Comparison of ENCODE assay signal across 11 cellular contexts in the genomic region with DNA sequence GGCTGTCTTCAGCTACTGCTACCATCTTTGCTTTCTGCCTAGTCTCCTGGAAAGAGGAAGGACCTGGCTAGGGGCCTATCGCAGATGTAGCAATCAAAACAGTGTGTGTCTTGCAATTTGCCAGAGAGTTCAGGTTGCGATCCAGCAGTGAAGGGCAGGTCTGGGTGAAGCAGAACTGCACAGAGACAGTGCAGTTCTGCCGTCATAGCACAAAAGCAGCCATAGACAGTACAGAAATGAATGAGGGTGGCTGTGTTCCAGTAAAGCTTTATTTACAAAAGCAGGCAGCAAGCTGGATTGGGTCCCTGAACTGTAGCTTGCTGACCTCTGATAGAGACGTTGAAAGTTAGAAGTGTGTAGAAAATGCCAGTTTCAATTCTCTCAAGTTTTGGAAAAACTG.
A peak's percentile ranks its signal among the peaks of the same experiment; 100 is the strongest.
DNase-seq lines count a peak whose midpoint lies in the region; ATAC-seq and TF ChIP-seq lines count a peak whose summit lies in the region.
"Had no signal": no experiment of that assay in that cellular context is flagged by ENCODE, and none has a peak within 500 bp of the region (broad histone marks: within the 10 kb centered on the region; RNA-seq: fewer than 3 reads in every experiment).

No MANE protein-coding gene starts in this region.

- H3K9me2 ChIP-seq in Karpas-422 (replicated peaks; ENCODE audit: insufficient read depth, low read length): no peaks in the 10 kb centered on the region

- H3K36me3 ChIP-seq in heart left ventricle (no peaks in the 10 kb centered on the region), prostate gland (no peaks in the 10 kb centered on the region), Karpas-422 (ENCODE audit: insufficient read depth, low read length) (no peaks in the 10 kb centered on the region)

- H3K27me3 ChIP-seq in heart left ventricle (no peaks in the 10 kb centered on the region), prostate gland (replicated peaks; ENCODE audit: insufficient read depth) (no peaks in the 10 kb centered on the region), Karpas-422 (ENCODE audit: low read length) (no peaks in the 10 kb centered on the region)

- peaks cover 67% of the 10 kb centered on the region for H3K4me1 Mint-ChIP-seq in HFFc6 (ENCODE audit: low read depth)
- H3K4me1 Mint-ChIP-seq: stimulated activated naive B cell treated with anti-CD40 and anti-IgM and Interleukin-4, amounts not matched to agents 10 μg/mL and 1 μg/mL and 100 μg/mL, for 72 hours had no signal

- peak overlapping the region; percentile 95 for H3K4me3 Mint-ChIP-seq in HFFc6
- H3K4me3 Mint-ChIP-seq: stimulated activated naive B cell treated with anti-CD40 and anti-IgM and Interleukin-4, amounts not matched to agents 10 μg/mL and 1 μg/mL and 100 μg/mL, for 72 hours had no signal

- H3K36me3 Mint-ChIP-seq in HFFc6 (ENCODE audit: low read depth): peaks cover 23% of the 10 kb centered on the region
- H3K36me3 Mint-ChIP-seq: stimulated activated naive B cell treated with anti-CD40 and anti-IgM and Interleukin-4, amounts not matched to agents 10 μg/mL and 1 μg/mL and 100 μg/mL, for 72 hours had no signal

- no peaks in the 10 kb centered on the region for H3K79me2 ChIP-seq in Karpas-422 (ENCODE audit: low read length)

- DNase-seq in HFFc6 (no peak), heart left ventricle (peak in 4 of 5 donors; percentile 21 to 87 (median 43)), prostate gland (ENCODE audit: low spot score) (no peak), amniotic stem cell (lab: John Stamatoyannopoulos, UW) (no peak), NCI-H128 (lab: John Stamatoyannopoulos, UW; ENCODE audit: unreplicated experiment) (no peak), Karpas-422 (no peak)
- DNase-seq in activated effector memory CD4-positive, alpha-beta T cell treated with Interleukin-2 at 50 U/mL for 16 hours: no peak
- DNase-seq: NCI-H2081 treated with DMSO at 0.1 percent for 48 hours; stimulated activated naive B cell treated with anti-CD40 and anti-IgM and Interleukin-4, amounts not matched to agents 10 μg/mL and 1 μg/mL and 100 μg/mL, for 72 hours; SW 1271 had no signal

- H3K27me3 Mint-ChIP-seq in HFFc6 (ENCODE audit: insufficient read depth): no peaks in the 10 kb centered on the region

- H3K4me1 ChIP-seq in heart left ventricle (peaks cover 0 to 67% (median 38%) of the 10 kb centered on the region in 12 donors), prostate gland (replicated peaks) (no peaks in the 10 kb centered on the region), Karpas-422 (ENCODE audit: low read length) (peaks cover 1% of the 10 kb centered on the region)

- no peaks in the 10 kb centered on the region for H3K9me3 Mint-ChIP-seq in HFFc6

- peak overlapping the region; percentile 91 for H3K27ac Mint-ChIP-seq in HFFc6
- H3K27ac Mint-ChIP-seq: stimulated activated naive B cell treated with anti-CD40 and anti-IgM and Interleukin-4, amounts not matched to agents 10 μg/mL and 1 μg/mL and 100 μg/mL, for 72 hours had no signal

- no peak overlapping the region for H2AFZ ChIP-seq in Karpas-422 (ENCODE audit: low read length)

- no peak overlapping the region for H3K9ac ChIP-seq in Karpas-422 (ENCODE audit: low read length)

- no peaks in the 10 kb centered on the region for H4K20me1 ChIP-seq in Karpas-422 (ENCODE audit: insufficient read depth, low read depth, low read length)

- WGBS in heart left ventricle, 4 donors: 40 to 49% (median 44%) methylated on average over 4 of the region's 4 CpGs
- 29% methylated on average over 4 of the region's 4 CpGs for WGBS in prostate gland

- ATAC-seq in heart left ventricle: peak; percentile 58 to 93 (median 78)
- ATAC-seq: stimulated activated naive B cell treated with anti-CD40 and anti-IgM and Interleukin-4, amounts not matched to agents 10 μg/mL and 1 μg/mL and 100 μg/mL, for 72 hours had no signal

- H3K4me2 ChIP-seq in Karpas-422 (ENCODE audit: low read depth, low read length, poor library complexity, severe bottlenecking): no peak overlapping the region

- H3K27ac ChIP-seq in heart left ventricle (peak overlapping the region; percentile 28 to 93 (median 82)), prostate gland (peak overlapping the region; percentile 26 to 48), Karpas-422 (ENCODE audit: low read length) (no peak overlapping the region)

- TF ChIP-seq POLR2A in heart left ventricle (IDR thresholded peaks at IDR 0.05) (no peak), prostate gland (IDR thresholded peaks at IDR 0.05) (no peak)

- H3K9me3 ChIP-seq in heart left ventricle: no peaks in the 10 kb centered on the region
- no peaks in the 10 kb centered on the region for H3K9me3 ChIP-seq in prostate gland
- no peaks in the 10 kb centered on the region for H3K9me3 ChIP-seq in Karpas-422 (ENCODE audit: low read length)

- intact Hi-C loops in heart left ventricle (cut with DNase I): no loop called here
- intact Hi-C loops in prostate gland (cut with DNase I): loop anchor here (10.0 kb wide), 1 partner anchor 99 kb away; no protein-coding TSS in a partner anchor

- H3K4me3 ChIP-seq in WI38 (ENCODE audit: low read depth, low read length) (peak overlapping the region; percentile 81), heart left ventricle (peak overlapping the region in 3 of 12 donors; percentile 40 to 61 (median 60)), prostate gland (no peak overlapping the region), Karpas-422 (ENCODE audit: low read length) (no peak overlapping the region)

- TF ChIP-seq CTCF in HFFc6 (IDR thresholded peaks at IDR 0.05) (no peak), WI38 (IDR thresholded peaks at IDR 0.05; ENCODE audit: low read depth, low read length) (no peak), heart left ventricle (IDR thresholded peaks at IDR 0.05) (no peak), prostate gland (IDR thresholded peaks at IDR 0.05) (no peak)

Comparison
In these comparisons a context has a peak if more than half of its experiments do, and no peak if none do; other contexts are left out.
1. DNase-seq: peak in heart left ventricle (4 of 5); none in HFFc6 (single experiment), prostate gland (single experiment), amniotic stem cell (single experiment), NCI-H128 (single experiment), activated effector memory CD4-positive, alpha-beta T cell treated with Interleukin-2 at 50 U/mL for 16 hours (single experiment) and Karpas-422 (single experiment).